In the genomic region with DNA sequence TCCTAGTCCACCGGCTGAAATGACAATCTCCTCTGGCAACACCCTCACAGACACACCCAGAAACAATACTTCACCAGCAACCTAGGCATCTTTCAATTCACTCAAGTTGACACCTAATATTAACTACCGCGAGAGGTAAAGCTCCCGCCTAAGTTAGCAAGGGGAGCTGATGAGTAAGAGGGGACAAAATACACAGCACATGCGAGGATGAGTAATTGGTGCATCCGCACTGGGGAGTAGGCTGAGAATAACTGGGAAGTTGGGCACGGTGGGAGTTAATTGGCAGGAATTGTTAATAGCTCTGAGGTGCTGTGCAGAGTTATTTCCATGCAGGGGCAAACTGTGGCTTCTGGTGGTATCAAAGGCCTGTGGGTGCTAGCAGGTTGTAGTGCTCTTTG, we compare ENCODE assay signal across 13 cellular contexts. TPM values are rescaled to one million over a fixed set of nuclear protein-coding genes. Genes with fewer than 3 reads are reported as not detected.
A peak's percentile ranks its signal among the peaks of the same experiment; 100 is the strongest.
DNase-seq lines count a peak whose midpoint lies in the region; ATAC-seq, FAIRE-seq and TF ChIP-seq lines count a peak whose summit lies in the region.
"Had no signal": no experiment of that assay in that cellular context is flagged by ENCODE, and none has a peak within 500 bp of the region (broad histone marks: within the 10 kb centered on the region; RNA-seq: fewer than 3 reads in every experiment).

No MANE protein-coding gene starts in this region.

- no peak overlapping the region for H3K4me3 ChIP-seq in HepG2 (replicated peaks in 1 of 3; ENCODE audit: insufficient read depth in 1 of 3, low read depth in 2 of 3, low read length in 3 of 3)
- no peak overlapping the region for H3K4me3 ChIP-seq in right lobe of liver
- H3K4me3 ChIP-seq in vagina: no peak overlapping the region

- H3K9ac ChIP-seq in HepG2 (ENCODE audit: insufficient read depth, low read depth, low read length): 0 out of 2 replicates have a peak overlapping the region, but pooled peaks have one; percentile 0

- WGBS in HepG2 (ENCODE audit: low lambda C conversion rate): 55% methylated on average over 7 of the region's 7 CpGs
- 86% methylated on average over 6 of the region's 7 CpGs for WGBS in right lobe of liver (ENCODE audit: insufficient coverage, low coverage, low lambda C conversion rate, missing lambda C conversion rate)

- ATAC-seq in HepG2 (peak; percentile 5; the same call in 1 of the 3 replicates), right lobe of liver (no peak)

- H3K9me3 ChIP-seq in HepG2 (ENCODE audit: low read length) (no peaks in the 10 kb centered on the region), right lobe of liver (no peaks in the 10 kb centered on the region), vagina (no peaks in the 10 kb centered on the region)

- peak overlapping the region; percentile 45; the same call in 1 of the 2 replicates for H3K4me2 ChIP-seq in HepG2 (ENCODE audit: low read depth, low read length)

- H3K27me3 ChIP-seq in HepG2 (ENCODE audit: control insufficient read depth in 1 of 2, insufficient read depth in 2 of 2, low read length in 2 of 2) (no peaks in the 10 kb centered on the region), right lobe of liver (no peaks in the 10 kb centered on the region), vagina (no peaks in the 10 kb centered on the region)

- no peak overlapping the region for H3K4me3 Mint-ChIP-seq in brain
- H3K4me3 Mint-ChIP-seq: activated CD4-positive, alpha-beta memory T cell treated with anti-CD3 and anti-CD28 coated beads, Interleukin-2, amount 10 ng/mL, durations not matched to agents 7 days and 5 days; activated naive CD4-positive, alpha-beta T cell treated with anti-CD3 and anti-CD28 coated beads, Interleukin-2, amount 10 ng/mL, durations not matched to agents 7 days and 5 days; mesothelial cell of epicardium; T-helper 2 cell treated with Interferon-gamma antibody and Interleukin-4, amounts not matched to agents 5 μg/mL and 100 μg/mL, for 36 hours had no signal

- POLR2A ChIA-PET in HepG2 (lab: Yijun Ruan, JAX): interaction anchor here (0.8 to 4.1 kb wide), 4 partner anchors 13 to 18 kb away, joined by 3 to 59 read pairs (median 6); a partner anchor contains a TSS

- no peak for TF ChIP-seq EP300 in HepG2 (IDR thresholded peaks at IDR 0.05; ENCODE audit: low read depth in 2 of 2, low read length in 2 of 2)
- TF ChIP-seq EP300 in HepG2 (CRISPR knock-in tag; IDR thresholded peaks at IDR 0.05; ENCODE audit: borderline replicate concordance): no peak

- no peaks in the 10 kb centered on the region for H4K20me1 ChIP-seq in HepG2 (ENCODE audit: insufficient read depth, low read length)

- in situ Hi-C loops in HepG2 (cut with HindIII; ENCODE audit: extremely low pct_ligation_motif_present, low pct_unique_long_range_greater_than_20kb): no loop called here

- H3K36me3 ChIP-seq in HepG2 (replicated peaks in 1 of 2; ENCODE audit: control insufficient read depth in 1 of 2, insufficient read depth in 2 of 2, low read length in 2 of 2): no peaks in the 10 kb centered on the region
- no peaks in the 10 kb centered on the region for H3K36me3 ChIP-seq in right lobe of liver
- H3K36me3 ChIP-seq in vagina: no peaks in the 10 kb centered on the region

- peak overlapping the region; percentile 36 for H3K27ac ChIP-seq in HepG2 (ENCODE audit: extremely low read length, insufficient read depth, low read length)
- H3K27ac ChIP-seq in right lobe of liver: peak overlapping the region in 1 of 3 donors; percentile 69
- peak overlapping the region; percentile 46 for H3K27ac ChIP-seq in vagina

- H3K9me3 Mint-ChIP-seq in brain: no peaks in the 10 kb centered on the region
- H3K9me3 Mint-ChIP-seq: activated CD4-positive, alpha-beta memory T cell treated with anti-CD3 and anti-CD28 coated beads, Interleukin-2, amount 10 ng/mL, durations not matched to agents 7 days and 5 days; activated naive CD4-positive, alpha-beta T cell treated with anti-CD3 and anti-CD28 coated beads, Interleukin-2, amount 10 ng/mL, durations not matched to agents 7 days and 5 days; mesothelial cell of epicardium; T-helper 2 cell treated with Interferon-gamma antibody and Interleukin-4, amounts not matched to agents 5 μg/mL and 100 μg/mL, for 36 hours had no signal

- TF ChIP-seq POLR2A in HepG2 (IDR thresholded peaks at IDR 0.05; ENCODE audit: insufficient read depth in 1 of 2, low read depth in 2 of 2, low read length in 2 of 2) (no peak), right lobe of liver (IDR thresholded peaks at IDR 0.05) (no peak), vagina (IDR thresholded peaks at IDR 0.05) (no peak)

- TF ChIP-seq CTCF in HepG2 (CRISPR knock-in tag; IDR thresholded peaks at IDR 0.05) (no peak), right lobe of liver (IDR thresholded peaks at IDR 0.05) (no peak), brain (conservative IDR thresholded peaks at IDR 0.05) (no peak), vagina (IDR thresholded peaks at IDR 0.05) (no peak)

- BruUV-seq in HepG2 (replicated peaks; lab: Mats Ljungman, UMichigan): no TSS peak

- H3K79me2 ChIP-seq in HepG2 (ENCODE audit: insufficient read depth, low read length): no peaks in the 10 kb centered on the region

- no peak for FAIRE-seq in HepG2 (lab: Jason Lieb, UNC)

- H3K36me3 Mint-ChIP-seq in brain: no peaks in the 10 kb centered on the region
- H3K36me3 Mint-ChIP-seq: activated naive CD4-positive, alpha-beta T cell treated with anti-CD3 and anti-CD28 coated beads, Interleukin-2, amount 10 ng/mL, durations not matched to agents 7 days and 5 days; mesothelial cell of epicardium had no signal

- H3K4me1 Mint-ChIP-seq in brain: peaks cover 29% of the 10 kb centered on the region

- DNase-seq in HepG2 (ENCODE audit: low spot score): no peak
- no peak for DNase-seq in right lobe of liver
- peak; percentile 52 for DNase-seq in kidney tubule cell (ENCODE audit: low spot score)
- DNase-seq in vagina (ENCODE audit: extremely low spot score in 2 of 2): no peak
- DNase-seq in UCSD-AML1 (lab: John Stamatoyannopoulos, UW; ENCODE audit: unreplicated experiment): no peak
- DNase-seq in NCI-H82 (lab: John Stamatoyannopoulos, UW): no peak
- DNase-seq in effector CD4-positive, alpha-beta T cell: no peak
- DNase-seq: activated CD4-positive, alpha-beta memory T cell treated with anti-CD3 and anti-CD28 coated beads, Interleukin-2, amount 10 ng/mL, durations not matched to agents 7 days and 5 days; activated naive CD4-positive, alpha-beta T cell treated with anti-CD3 and anti-CD28 coated beads, Interleukin-2, amount 10 ng/mL, durations not matched to agents 7 days and 5 days; cortex of kidney had no signal

- peak overlapping the region in 3 of 5 experiments; percentile 9 to 41 (median 13) for H3K27ac Mint-ChIP-seq in brain
- H3K27ac Mint-ChIP-seq: activated CD4-positive, alpha-beta memory T cell treated with anti-CD3 and anti-CD28 coated beads, Interleukin-2, amount 10 ng/mL, durations not matched to agents 7 days and 5 days; activated naive CD4-positive, alpha-beta T cell treated with anti-CD3 and anti-CD28 coated beads, Interleukin-2, amount 10 ng/mL, durations not matched to agents 7 days and 5 days; mesothelial cell of epicardium; T-helper 2 cell treated with Interferon-gamma antibody and Interleukin-4, amounts not matched to agents 5 μg/mL and 100 μg/mL, for 36 hours had no signal

- no peak overlapping the region for H2AFZ ChIP-seq in HepG2 (ENCODE audit: low read length)

- intact Hi-C loops in HepG2 (cut with micrococcal nuclease; ENCODE audit: unreplicated experiment): loop anchor here (2.0 kb wide), 1 partner anchor 14 kb away; a partner anchor contains a TSS
- intact Hi-C loops in right lobe of liver (cut with DNase I): no loop called here
- intact Hi-C loops in vagina (cut with DNase I): no loop called here

- no peak for TF ChIP-seq RAD21 in HepG2 (CRISPR knock-in tag; IDR thresholded peaks at IDR 0.05)

- H3K27me3 Mint-ChIP-seq in brain: peaks cover 3% of the 10 kb centered on the region

- CTCF ChIA-PET in HepG2 (lab: Yijun Ruan, JAX; ENCODE audit: low intra/inter-chr PET ratio, low total read pairs): no interaction called here

- H3K4me1 ChIP-seq in HepG2 (ENCODE audit: insufficient read depth, low read length) (peaks cover 86% of the 10 kb centered on the region), right lobe of liver (peaks cover 0 to 18% (median 8%) of the 10 kb centered on the region in 4 donors), vagina (peaks cover 17% of the 10 kb centered on the region)

RNA-seq across cellular contexts. Expression of a gene that starts 14.5 kb away (rescaled TPM):
- total RNA-seq in HepG2 (2016; rRNA removed; fragmentation: Illumina TruSeq; extraction: Trizol) (27.1 and 33.6 TPM in 2 replicates), right lobe of liver (10 to 100 TPM; 13.3 to 29.9 (median 18.5) TPM), vagina (35.6 TPM)
- total RNA-seq in HepG2 (2016; cell fraction: cytosol; rRNA removed; fragmentation: Illumina TruSeq; extraction: Trizol; ENCODE audit: low read depth): 12.6 and 14.9 TPM in 2 replicates
- total RNA-seq in HepG2 (2016; cell fraction: insoluble cytoplasmic fraction; rRNA removed; fragmentation: Illumina TruSeq; extraction: Trizol): 28.7 and 35.7 TPM in 2 replicates
- total RNA-seq in HepG2 (2016; cell fraction: membrane; rRNA removed; fragmentation: Illumina TruSeq; extraction: Trizol): 12.9 and 13.9 TPM in 2 replicates
- total RNA-seq in HepG2 (2016; cell fraction: nucleus; rRNA removed; fragmentation: Illumina TruSeq; extraction: Trizol): 61.9 and 62.3 TPM in 2 replicates
- polyA plus RNA-seq in HepG2 (2011; rRNA removed) (50.3 and 59.4 TPM in 2 replicates), brain (ENCODE audit: insufficient read depth, low read depth, low replicate concordance) (6.4 TPM)
- 28.6 and 41.2 TPM in 2 replicates for polyA plus RNA-seq in HepG2 (2011; cell fraction: cytosol; rRNA removed)
- polyA plus RNA-seq in HepG2 (2011; cell fraction: nucleus; rRNA removed): 71.6 and 77.3 TPM in 2 replicates
- polyA plus RNA-seq in HepG2 (2012): 41.8 and 49.9 TPM in 2 replicates
- polyA plus RNA-seq in HepG2 (2016; cell fraction: cytosol; fragmentation: Illumina TruSeq; extraction: Trizol; ENCODE audit: low read depth): 3.8 and 4.4 TPM in 2 replicates
- 25.0 and 25.2 TPM in 2 replicates for polyA plus RNA-seq in HepG2 (2016; cell fraction: insoluble cytoplasmic fraction; fragmentation: Illumina TruSeq; extraction: Trizol; ENCODE audit: low read depth)
- polyA plus RNA-seq in HepG2 (2016; cell fraction: membrane; fragmentation: Illumina TruSeq; extraction: Trizol; ENCODE audit: low read depth): 6.2 and 6.8 TPM in 2 replicates
- polyA plus RNA-seq in HepG2 (2016; cell fraction: nucleus; fragmentation: Illumina TruSeq; extraction: Trizol; ENCODE audit: insufficient read depth, low read depth): 33.1 and 33.7 TPM in 2 replicates
- polyA minus RNA-seq in HepG2 (2011; rRNA and poly(A)+ RNA removed; ENCODE audit: low replicate concordance): 21.7 and 144 TPM in 2 replicates
- polyA minus RNA-seq in HepG2 (2011; cell fraction: cytosol; rRNA and poly(A)+ RNA removed): 63.4 and 75.3 TPM in 2 replicates
- polyA minus RNA-seq in HepG2 (2011; cell fraction: nucleus; rRNA and poly(A)+ RNA removed): 391 and 460 TPM in 2 replicates

RNA-seq across cellular contexts. Expression of a gene that starts 18.3 kb away (rescaled TPM):
- total RNA-seq in HepG2 (2016; rRNA removed; fragmentation: Illumina TruSeq; extraction: Trizol) (not detected in 2 replicates), right lobe of liver (not detected), vagina (not detected)
- not detected in 2 replicates for total RNA-seq in HepG2 (2016; cell fraction: cytosol; rRNA removed; fragmentation: Illumina TruSeq; extraction: Trizol; ENCODE audit: low read depth)
- total RNA-seq in HepG2 (2016; cell fraction: insoluble cytoplasmic fraction; rRNA removed; fragmentation: Illumina TruSeq; extraction: Trizol): not detected in 2 replicates
- not detected in 2 replicates for total RNA-seq in HepG2 (2016; cell fraction: membrane; rRNA removed; fragmentation: Illumina TruSeq; extraction: Trizol)
- not detected in 2 replicates for total RNA-seq in HepG2 (2016; cell fraction: nucleus; rRNA removed; fragmentation: Illumina TruSeq; extraction: Trizol)
- polyA plus RNA-seq in HepG2 (2011; rRNA removed) (not detected in 2 replicates), brain (ENCODE audit: insufficient read depth, low read depth, low replicate concordance) (not detected)
- 0.06 TPM in 1 of 2 replicates, not detected in the other for polyA plus RNA-seq in HepG2 (2011; cell fraction: cytosol; rRNA removed)
- 0.33 TPM in 1 of 2 replicates, not detected in the other for polyA plus RNA-seq in HepG2 (2011; cell fraction: nucleus; rRNA removed)
- not detected in 2 replicates for polyA plus RNA-seq in HepG2 (2012)
- not detected in 2 replicates for polyA plus RNA-seq in HepG2 (2016; cell fraction: cytosol; fragmentation: Illumina TruSeq; extraction: Trizol; ENCODE audit: low read depth)
- polyA plus RNA-seq in HepG2 (2016; cell fraction: insoluble cytoplasmic fraction; fragmentation: Illumina TruSeq; extraction: Trizol; ENCODE audit: low read depth): not detected in 2 replicates
- not detected in 2 replicates for polyA plus RNA-seq in HepG2 (2016; cell fraction: membrane; fragmentation: Illumina TruSeq; extraction: Trizol; ENCODE audit: low read depth)
- polyA plus RNA-seq in HepG2 (2016; cell fraction: nucleus; fragmentation: Illumina TruSeq; extraction: Trizol; ENCODE audit: insufficient read depth, low read depth): not detected in 2 replicates
- polyA minus RNA-seq in HepG2 (2011; rRNA and poly(A)+ RNA removed; ENCODE audit: low replicate concordance): not detected in 2 replicates
- not detected in 2 replicates for polyA minus RNA-seq in HepG2 (2011; cell fraction: cytosol; rRNA and poly(A)+ RNA removed)
- polyA minus RNA-seq in HepG2 (2011; cell fraction: nucleus; rRNA and poly(A)+ RNA removed): 1.2 TPM in 1 of 2 replicates, not detected in the other
- total RNA-seq: activated CD4-positive, alpha-beta memory T cell treated with anti-CD3 and anti-CD28 coated beads, Interleukin-2, amount 10 ng/mL, durations not matched to agents 7 days and 5 days; mesothelial cell of epicardium had no signal
